ENCODE assay signal across 8 cellular contexts in the genomic region with DNA sequence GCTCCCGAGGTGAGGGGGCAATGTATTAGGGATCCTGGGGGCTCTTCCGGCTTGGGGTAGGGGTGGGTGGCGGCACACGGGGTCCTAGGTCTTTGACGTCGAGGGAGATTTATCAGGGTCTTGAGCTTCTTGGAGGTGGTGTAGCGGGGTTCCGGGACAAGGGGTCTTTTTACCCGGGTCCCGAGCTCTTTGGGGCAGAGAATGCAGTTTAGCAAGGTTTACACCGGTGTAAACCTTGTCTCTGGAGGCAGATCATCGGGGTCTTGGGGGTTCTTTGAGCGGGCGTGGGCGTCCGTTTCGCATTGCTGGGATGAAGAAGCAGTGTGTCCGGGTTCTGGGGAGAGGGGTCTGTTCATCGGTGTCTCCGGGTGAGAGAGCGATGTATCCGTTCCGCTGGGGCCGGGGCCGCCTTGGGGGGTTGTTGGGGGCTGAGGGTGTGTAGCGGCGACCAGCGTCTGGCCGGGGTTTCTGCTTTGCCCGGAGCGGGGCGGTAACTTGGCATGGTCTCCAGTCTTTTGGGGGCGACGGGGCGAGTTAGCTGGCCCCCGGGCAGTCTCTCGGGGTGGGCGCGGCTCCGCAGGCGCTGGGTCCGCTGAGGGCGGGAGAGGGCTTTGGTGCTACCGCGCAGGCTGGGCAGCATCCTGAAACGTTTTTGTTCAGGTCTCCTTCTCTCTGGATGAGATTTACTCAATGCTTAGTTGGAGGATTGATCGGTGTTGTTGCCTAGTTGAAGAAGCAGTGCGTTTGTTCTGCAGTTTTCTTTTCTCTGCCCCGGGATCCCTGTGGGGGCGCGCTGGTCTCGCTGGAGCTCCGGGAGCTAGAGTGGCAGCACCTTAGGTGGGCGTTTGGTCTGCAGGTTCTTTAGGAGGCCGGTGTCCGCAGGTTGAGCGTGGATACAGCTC. TPM values are rescaled to one million over a fixed set of nuclear protein-coding genes. Genes with fewer than 3 reads are reported as not detected.
DNase-seq lines count a peak whose midpoint lies in the region; ATAC-seq, FAIRE-seq and TF ChIP-seq lines count a peak whose summit lies in the region.

No MANE protein-coding gene starts in this region.

- WGBS in smooth muscle cell (ENCODE audit: low lambda C conversion rate): under 1% methylated on average over 40 of the region's 57 CpGs

- peaks cover 34% of the 10 kb centered on the region for H3K4me1 Mint-ChIP-seq in Calu3 (ENCODE audit: low read depth, unreplicated experiment)
- H3K4me1 Mint-ChIP-seq in IgD-negative memory B cell: peaks cover 0 to 16% (median 9%) of the 10 kb centered on the region in 3 donors

- peak overlapping the region; percentile 93 for H3K4me2 ChIP-seq in smooth muscle cell

- no peaks in the 10 kb centered on the region for H3K27me3 ChIP-seq in smooth muscle cell (ENCODE audit: low read depth)

- H3K27me3 Mint-ChIP-seq in Calu3 (ENCODE audit: unreplicated experiment) (no peaks in the 10 kb centered on the region), IgD-negative memory B cell (peaks cover 4% of the 10 kb centered on the region)

- H3K9me3 Mint-ChIP-seq in Calu3 (ENCODE audit: low read depth, unreplicated experiment) (no peaks in the 10 kb centered on the region), IgD-negative memory B cell (no peaks in the 10 kb centered on the region)

- H3K36me3 Mint-ChIP-seq in Calu3 (ENCODE audit: insufficient read depth, unreplicated experiment) (peaks cover 28% of the 10 kb centered on the region), IgD-negative memory B cell (no peaks in the 10 kb centered on the region)

- ATAC-seq in GM19452 (IDR thresholded peaks at IDR 0.05; ENCODE audit: unreplicated experiment) (no peak), HG03565 (IDR thresholded peaks at IDR 0.05; ENCODE audit: unreplicated experiment) (no peak)

- H4K20me1 ChIP-seq in smooth muscle cell (ENCODE audit: low read depth): peaks cover 36% of the 10 kb centered on the region

- no peak for FAIRE-seq in kidney (lab: Jason Lieb, UNC)

- TF ChIP-seq CTCF in Calu3 (IDR thresholded peaks at IDR 0.05; ENCODE audit: unreplicated experiment) (no peak), VCaP (conservative IDR thresholded peaks at IDR 0.05) (peak; percentile 30), kidney (IDR thresholded peaks at IDR 0.05; ENCODE audit: borderline replicate concordance, extremely low read depth, insufficient read depth) (no peak), smooth muscle cell (IDR thresholded peaks at IDR 0.05; ENCODE audit: borderline replicate concordance, insufficient read depth, poor library complexity, severe bottlenecking) (no peak)

- intact Hi-C loops in Calu3 (cut with micrococcal nuclease; ENCODE audit: unreplicated experiment): loop anchor here (5.0 to 10.0 kb wide), 2 partner anchors 104 to 234 kb away; no protein-coding TSS in a partner anchor
- intact Hi-C loops in kidney (cut with DNase I): no loop called here

- peak; percentile 59 for DNase-seq in Calu3
- DNase-seq in cerebellar cortex (ENCODE audit: low spot score): peak; percentile 82
- peak; percentile 80 for DNase-seq in kidney
- DNase-seq in smooth muscle cell (lab: John Stamatoyannopoulos, UW; ENCODE audit: unreplicated experiment): no peak

- BruUV-seq in Calu3 (replicated peaks; lab: Mats Ljungman, UMichigan): no TSS peak

- H3K4me3 Mint-ChIP-seq in Calu3 (ENCODE audit: low read depth, unreplicated experiment): peak overlapping the region; percentile 96
- H3K4me3 Mint-ChIP-seq in IgD-negative memory B cell: peak overlapping the region; percentile 91 to 98 (median 95)

- peak overlapping the region; percentile 81 for H2AFZ ChIP-seq in smooth muscle cell (ENCODE audit: low read depth)

- H3F3A ChIP-seq in smooth muscle cell (ENCODE audit: low read depth): peaks cover 3% of the 10 kb centered on the region

- H3K27ac Mint-ChIP-seq in Calu3 (ENCODE audit: unreplicated experiment) (peak overlapping the region; percentile 89), IgD-negative memory B cell (peak overlapping the region; percentile 19 to 80 (median 71))

- peaks cover 0 to 6% of the 10 kb centered on the region in 2 donors for H3K4me1 ChIP-seq in kidney (ENCODE audit: control insufficient read depth in 1 of 2, insufficient read depth in 1 of 2, low read depth in 1 of 2, low read length in 2 of 2)
- peaks cover 12% of the 10 kb centered on the region for H3K4me1 ChIP-seq in smooth muscle cell (ENCODE audit: low read depth)

- peaks cover 37% of the 10 kb centered on the region for H3K79me2 ChIP-seq in smooth muscle cell (ENCODE audit: low read depth)

- no peaks in the 10 kb centered on the region for H3K9me3 ChIP-seq in kidney (ENCODE audit: control insufficient read depth in 1 of 2, low read length in 2 of 2)
- H3K9me3 ChIP-seq in smooth muscle cell (replicated peaks; ENCODE audit: low read depth): no peaks in the 10 kb centered on the region

- peak overlapping the region; percentile 61 to 72 for H3K4me3 ChIP-seq in kidney (ENCODE audit: low read length in 2 of 2)
- H3K4me3 ChIP-seq in smooth muscle cell: peak overlapping the region; percentile 88

- H3K9ac ChIP-seq in kidney (ENCODE audit: low read length in 2 of 2): peak overlapping the region; percentile 45 to 85
- H3K9ac ChIP-seq in smooth muscle cell (ENCODE audit: low read depth): peak overlapping the region; percentile 84

- H3K27ac ChIP-seq in VCaP (peak overlapping the region; percentile 72), kidney (ENCODE audit: low read depth in 2 of 2, low read length in 2 of 2) (peak overlapping the region; percentile 76 to 77), smooth muscle cell (ENCODE audit: low read depth) (peak overlapping the region; percentile 69)

- CTCF ChIA-PET in Calu3 (lab: Charles Lee): interaction anchor here (0.5 to 1.9 kb wide), 8 partner anchors 12 to 231 kb away, joined by 3 to 12 read pairs (median 4); no protein-coding TSS in a partner anchor

- no peaks in the 10 kb centered on the region for H3K36me3 ChIP-seq in kidney (ENCODE audit: control insufficient read depth in 1 of 2, insufficient read depth in 2 of 2, low read length in 2 of 2)
- no peaks in the 10 kb centered on the region for H3K36me3 ChIP-seq in smooth muscle cell (ENCODE audit: low read depth)

RNA-seq across cellular contexts. Expression of gene GLCE, which starts 0.8 kb away (rescaled TPM):
- 20.4 and 22.4 TPM in 2 replicates for total RNA-seq in Calu3 (2022)
- 2.8 TPM for polyA plus RNA-seq in IgD-negative memory B cell
- total RNA-seq in kidney: 18.0 TPM
- polyA plus RNA-seq in kidney (ENCODE audit: insufficient read depth, low read depth, low replicate concordance): 14.9 TPM
- 26.6 and 30.7 TPM in 2 replicates for total RNA-seq in smooth muscle cell
- 7.7 and 8.3 TPM in 2 replicates for polyA plus RNA-seq in smooth muscle cell
